19 cellular contexts compared by ENCODE assay signal in genomic region chr15:47300035-47300434, GRCh38.
DNase-seq lines count a peak whose midpoint lies in the region; ATAC-seq and TF ChIP-seq lines count a peak whose summit lies in the region.
"Had no signal": no experiment of that assay in that cellular context is flagged by ENCODE, and none has a peak within 500 bp of the region (broad histone marks: within the 10 kb centered on the region; RNA-seq: fewer than 3 reads in every experiment).

No MANE protein-coding gene starts in this region.

- peak overlapping the region; percentile 73 for H3K27ac Mint-ChIP-seq in neural progenitor cell
- H3K27ac Mint-ChIP-seq: CD4-positive, alpha-beta memory T cell; HFFc6 had no signal

- CTCF ChIA-PET in mammary epithelial cell (lab: Charles Lee; ENCODE audit: low non-redundant PET), result no interaction called here

- dilution Hi-C loops in mammary epithelial cell (cut with HindIII; ENCODE audit: low sequenced_read_pairs), result no loop called here

- intact Hi-C loops in mammary epithelial cell (cut with micrococcal nuclease), result no loop called here
- intact Hi-C loops in colonic mucosa (cut with DNase I), result no loop called here

- H3K4me3 Mint-ChIP-seq in neural progenitor cell, result no peak overlapping the region
- H3K4me3 Mint-ChIP-seq: CD4-positive, alpha-beta memory T cell; HFFc6 had no signal

- H4K20me1 ChIP-seq in mammary epithelial cell (ENCODE audit: insufficient read depth, low read length), result no peaks in the 10 kb centered on the region
- no peaks in the 10 kb centered on the region for H4K20me1 ChIP-seq in neural progenitor cell (ENCODE audit: low read depth)

- ATAC-seq in GM21786 (IDR thresholded peaks at IDR 0.05; ENCODE audit: unreplicated experiment), result no peak
- ATAC-seq: HepG2 had no signal

- TF ChIP-seq CTCF in mammary epithelial cell (conservative IDR thresholded peaks at IDR 0.05 in 1 of 2, IDR thresholded peaks at IDR 0.05 in 1 of 2; ENCODE audit: extremely low read depth in 1 of 2, insufficient read depth in 1 of 2, low read depth in 1 of 2, low read length in 2 of 2) (no peak), neural progenitor cell (IDR thresholded peaks at IDR 0.05) (no peak), colonic mucosa (IDR thresholded peaks at IDR 0.05) (no peak)

- DNase-seq in NCI-H1092 treated with DMSO at 0.1 percent for 48 hours (lab: John Stamatoyannopoulos, UW) (peak; percentile 32), NCI-H1092 (lab: John Stamatoyannopoulos, UW) (no peak), NCI-H345 treated with DMSO at 0.1 percent for 48 hours (lab: John Stamatoyannopoulos, UW; ENCODE audit: unreplicated experiment) (peak; percentile 20), mammary epithelial cell (no peak), neural progenitor cell (ENCODE audit: low spot score) (peak; percentile 38), MV-4-11 (lab: John Stamatoyannopoulos, UW) (no peak), colonic mucosa (no peak)
- DNase-seq: Calu3; CD4-positive, alpha-beta memory T cell; HFFc6; KG1; NCI-H1048; NCI-H2029 treated with DMSO at 0.1 percent for 48 hours; NCI-H526; NK-92 treated with Interleukin-12 subunit alpha and Interleukin-12 subunit beta, amount 100 ng/mL, for 24 hours; RPMI8226 had no signal

- no TSS peak for BruUV-seq in mammary epithelial cell (replicated peaks; lab: Mats Ljungman, UMichigan)

- no peaks in the 10 kb centered on the region for H3K36me3 Mint-ChIP-seq in neural progenitor cell
- H3K36me3 Mint-ChIP-seq: CD4-positive, alpha-beta memory T cell had no signal

- H3K27me3 ChIP-seq in mammary epithelial cell (ENCODE audit: insufficient read depth, low read length), result no peaks in the 10 kb centered on the region
- no peaks in the 10 kb centered on the region for H3K27me3 ChIP-seq in neural progenitor cell
- no peaks in the 10 kb centered on the region for H3K27me3 ChIP-seq in colonic mucosa

- H3K36me3 ChIP-seq in mammary epithelial cell (ENCODE audit: insufficient read depth, low read length) (no peaks in the 10 kb centered on the region), neural progenitor cell (no peaks in the 10 kb centered on the region), colonic mucosa (no peaks in the 10 kb centered on the region)

- 9% methylated on average over 4 of the region's 4 CpGs for WGBS in mammary epithelial cell (ENCODE audit: low coverage, missing lambda C conversion rate)

- H3K27ac ChIP-seq in mammary epithelial cell (ENCODE audit: insufficient read depth, low read depth, low read length) (no peak overlapping the region), neural progenitor cell (no peak overlapping the region), colonic mucosa (no peak overlapping the region)
- H3K27ac ChIP-seq: 22Rv1 had no signal

- H3K4me3 ChIP-seq in mammary epithelial cell (replicated peaks in 1 of 3; ENCODE audit: insufficient read depth in 1 of 3, low read depth in 2 of 3, low read length in 3 of 3) (no peak overlapping the region), neural progenitor cell (no peak overlapping the region), colonic mucosa (no peak overlapping the region)

- H3K4me1 ChIP-seq in mammary epithelial cell (ENCODE audit: insufficient read depth, low read length) (peaks cover 11% of the 10 kb centered on the region), neural progenitor cell (peaks cover 31% of the 10 kb centered on the region), colonic mucosa (no peaks in the 10 kb centered on the region)

- H3K4me1 Mint-ChIP-seq in neural progenitor cell, result peaks cover 35% of the 10 kb centered on the region
- H3K4me1 Mint-ChIP-seq: CD4-positive, alpha-beta memory T cell had no signal

- no peak overlapping the region for H3K4me2 ChIP-seq in mammary epithelial cell (ENCODE audit: insufficient read depth, low read depth, low read length)
- H3K4me2 ChIP-seq in neural progenitor cell, result peak overlapping the region; percentile 27

- no peaks in the 10 kb centered on the region for H3F3A ChIP-seq in neural progenitor cell (ENCODE audit: low read depth)

- no peaks in the 10 kb centered on the region for H3K9me3 Mint-ChIP-seq in neural progenitor cell
- H3K9me3 Mint-ChIP-seq: HFFc6 had no signal

- H3K9me3 ChIP-seq in mammary epithelial cell (replicated peaks; ENCODE audit: insufficient read depth, low read length) (no peaks in the 10 kb centered on the region), neural progenitor cell (ENCODE audit: low read depth) (no peaks in the 10 kb centered on the region), colonic mucosa (no peaks in the 10 kb centered on the region)

- in situ Hi-C loops in mammary epithelial cell (cut with MboI; ENCODE audit: low sequenced_read_pairs in 2 of 2), result no loop called here

- H3K9ac ChIP-seq in mammary epithelial cell (ENCODE audit: insufficient read depth, low read length), result no peak overlapping the region
- no peak overlapping the region for H3K9ac ChIP-seq in neural progenitor cell
- no peak overlapping the region for H3K9ac ChIP-seq in colonic mucosa (ENCODE audit: low read depth in 2 of 2, low read length in 2 of 2)

- H2AFZ ChIP-seq in mammary epithelial cell (ENCODE audit: low read depth, low read length) (peak overlapping the region; percentile 60), neural progenitor cell (replicated peaks) (no peak overlapping the region)

- H3K79me2 ChIP-seq in mammary epithelial cell (ENCODE audit: insufficient read depth, low read length), result no peaks in the 10 kb centered on the region
- H3K79me2 ChIP-seq in neural progenitor cell (ENCODE audit: low read depth), result no peaks in the 10 kb centered on the region

- no peaks in the 10 kb centered on the region for H3K27me3 Mint-ChIP-seq in neural progenitor cell (ENCODE audit: insufficient read depth, low read depth)
- H3K27me3 Mint-ChIP-seq: CD4-positive, alpha-beta memory T cell had no signal

Comparison
In these comparisons a context has a peak if more than half of its experiments do, and no peak if none do; other contexts are left out.
1. DNase-seq: peak in NCI-H1092 treated with DMSO at 0.1 percent for 48 hours (single experiment), NCI-H345 treated with DMSO at 0.1 percent for 48 hours (single experiment) and neural progenitor cell (single experiment); none in NCI-H1092 (single experiment), mammary epithelial cell (single experiment), MV-4-11 (single experiment) and colonic mucosa (single experiment).